ENCODE assay signal across 8 cellular contexts in genomic region chr3:184337315-184337714, GRCh38. TPM values are rescaled to one million over a fixed set of nuclear protein-coding genes. Genes with fewer than 3 reads are reported as not detected.
DNase-seq lines count a peak whose midpoint lies in the region; ATAC-seq and TF ChIP-seq lines count a peak whose summit lies in the region.

FAM131A (plus strand) TSS chr3:184337600; CDS start chr3:184337631, 31 bp downstream.

- no peak for TF ChIP-seq CTCF in body of pancreas (IDR thresholded peaks at IDR 0.05)

- H3K9me3 ChIP-seq in body of pancreas = no peaks in the 10 kb centered on the region
- no peaks in the 10 kb centered on the region for H3K9me3 ChIP-seq in iPS-18c (ENCODE audit: control insufficient read depth, insufficient read depth, low read length)

- H3K27ac ChIP-seq in body of pancreas = peak within 1 kb of the TSS; percentile 95 to 98 (median 96)

- no peaks in the 10 kb centered on the region for H3K9me3 Mint-ChIP-seq in activated CD4-positive, alpha-beta T cell treated with anti-CD3 and anti-CD28 coated beads for 36 hours (ENCODE audit: low read depth)

- no peak for DNase-seq in activated CD4-positive, alpha-beta T cell treated with anti-CD3 and anti-CD28 coated beads for 36 hours
- DNase-seq in activated CD4-positive, alpha-beta T cell treated with anti-CD3 and anti-CD28 coated beads, Interleukin-2, amount 50 U/mL, for 48 hours = no peak
- no peak for DNase-seq in body of pancreas
- DNase-seq in skeletal muscle cell (ENCODE audit: low read depth) = no peak
- no peak for DNase-seq in NCI-H2227 (lab: John Stamatoyannopoulos, UW; ENCODE audit: unreplicated experiment)
- no peak for DNase-seq in NCI-H748 (lab: John Stamatoyannopoulos, UW; ENCODE audit: unreplicated experiment)
- DNase-seq in stimulated activated CD4-positive, alpha-beta T cell treated with anti-CD3 and anti-CD28 coated beads, Interleukin-4, amount 100 ng/mL, for 24 hours = no peak

- no peak for TF ChIP-seq POLR2A in body of pancreas (IDR thresholded peaks at IDR 0.05)

- no peaks in the 10 kb centered on the region for H3K27me3 ChIP-seq in body of pancreas

- H3K4me1 Mint-ChIP-seq in activated CD4-positive, alpha-beta T cell treated with anti-CD3 and anti-CD28 coated beads for 36 hours = peaks cover 54% of the 10 kb centered on the region

- ATAC-seq in activated CD4-positive, alpha-beta T cell treated with anti-CD3 and anti-CD28 coated beads for 36 hours = no peak
- no peak for ATAC-seq in body of pancreas

- H3K27ac Mint-ChIP-seq in activated CD4-positive, alpha-beta T cell treated with anti-CD3 and anti-CD28 coated beads for 36 hours = peak within 1 kb of the TSS; percentile 73

- WGBS in body of pancreas, 2 donors = 61 to 74% methylated on average over 5 to 8 of the region's 8 CpGs

- POLR2A ChIA-PET in activated CD4-positive, alpha-beta T cell treated with anti-CD3 and anti-CD28 coated beads for 36 hours (lab: Charles Lee) = interaction anchor here (0.8 to 1.0 kb wide), 3 partner anchors 17 to 21 kb away, joined by 3 to 4 read pairs (median 3); no protein-coding TSS in a partner anchor

- CTCF ChIA-PET in activated CD4-positive, alpha-beta T cell treated with anti-CD3 and anti-CD28 coated beads for 36 hours (lab: Charles Lee) = interaction anchor here (0.6 to 1.4 kb wide), 5 partner anchors 25 to 824 kb away, joined by 3 to 4 read pairs (median 3); partner anchors contain the start of genes CLCN2 and POLR2H

- H3K4me3 Mint-ChIP-seq in activated CD4-positive, alpha-beta T cell treated with anti-CD3 and anti-CD28 coated beads for 36 hours = peak within 1 kb of the TSS; percentile 75

- peaks cover 3 to 20% of the 10 kb centered on the region in 2 donors for H3K36me3 ChIP-seq in body of pancreas (replicated peaks in 1 of 2; ENCODE audit: insufficient read depth in 1 of 2, low read depth in 2 of 2)

- H3K4me3 ChIP-seq in body of pancreas (peak within 1 kb of the TSS; percentile 55 to 87), iPS-18c (ENCODE audit: insufficient read depth, low read depth, low read length) (peak within 1 kb of the TSS; percentile 79), skeletal muscle cell (ENCODE audit: low read depth, low read length) (peak within 1 kb of the TSS; percentile 67)

- intact Hi-C loops in activated CD4-positive, alpha-beta T cell treated with anti-CD3 and anti-CD28 coated beads for 36 hours (cut with DNase I, micrococcal nuclease) = loop anchor here in 1 of 2 experiments (10.0 kb wide), 1 partner anchor 1597 kb away; the partner anchor contains the start of gene TRA2B
- intact Hi-C loops in body of pancreas (cut with DNase I) = no loop called here

- H3K36me3 Mint-ChIP-seq in activated CD4-positive, alpha-beta T cell treated with anti-CD3 and anti-CD28 coated beads for 36 hours (ENCODE audit: low read depth) = peaks cover 30% of the 10 kb centered on the region

- no peaks in the 10 kb centered on the region for H3K27me3 Mint-ChIP-seq in activated CD4-positive, alpha-beta T cell treated with anti-CD3 and anti-CD28 coated beads for 36 hours

- peaks cover 32% of the 10 kb centered on the region for H3K4me1 ChIP-seq in body of pancreas

RNA-seq across cellular contexts. Expression of gene FAM131A, which starts in this region (rescaled TPM):
- total RNA-seq in activated CD4-positive, alpha-beta T cell treated with anti-CD3 and anti-CD28 coated beads for 36 hours = 1 to 10 TPM; 3.7 to 4.5 TPM
- total RNA-seq in body of pancreas = 10 to 100 TPM; 11.5 to 13.5 TPM
